In genomic region chr12:29781705-29782266, GRCh38 we compare ENCODE assay signal across 8 cellular contexts. TPM values are rescaled to one million over a fixed set of nuclear protein-coding genes. Genes with fewer than 3 reads are reported as not detected.
DNase-seq lines count a peak whose midpoint lies in the region; ATAC-seq, FAIRE-seq and TF ChIP-seq lines count a peak whose summit lies in the region.

No MANE protein-coding gene starts in this region.

- H3K9me2 ChIP-seq in GM23248 (ENCODE audit: insufficient read depth): no peaks in the 10 kb centered on the region
- no peaks in the 10 kb centered on the region for H3K9me2 ChIP-seq in PC-3 (replicated peaks; ENCODE audit: low read length)

- CTCF ChIA-PET in PC-3 (lab: Charles Lee): no interaction called here
- CTCF ChIA-PET in activated CD8-positive, alpha-beta memory T cell treated with anti-CD3 and anti-CD28 coated beads, Interleukin-2, amount 10 ng/mL, durations not matched to agents 7 days and 5 days (lab: Charles Lee): no interaction called here

- POLR2A ChIA-PET in PC-3 (lab: Charles Lee; ENCODE audit: unreplicated experiment): no interaction called here

- peak overlapping the region; percentile 80 for H3K9ac ChIP-seq in GM23248
- no peak overlapping the region for H3K9ac ChIP-seq in PC-3 (ENCODE audit: low read length)

- no peak overlapping the region for H3K27ac Mint-ChIP-seq in activated CD8-positive, alpha-beta memory T cell treated with anti-CD3 and anti-CD28 coated beads, Interleukin-2, amount 10 ng/mL, durations not matched to agents 7 days and 5 days

- WGBS in GM23248 (ENCODE audit: low coverage in 1 of 2, low lambda C conversion rate in 2 of 2, missing lambda C conversion rate in 2 of 2), 2 experiments: 6 to 8% methylated on average over 2 of the region's 2 CpGs

- ATAC-seq in GM18498 (IDR thresholded peaks at IDR 0.05; ENCODE audit: unreplicated experiment) (peak; percentile 23), PC-3 (no peak), lower lobe of right lung (no peak)
- ATAC-seq in activated CD8-positive, alpha-beta memory T cell treated with anti-CD3 and anti-CD28 coated beads, Interleukin-2, amount 10 ng/mL, durations not matched to agents 7 days and 5 days: no peak

- H3K4me2 ChIP-seq in GM23248 (ENCODE audit: unreplicated experiment): peak overlapping the region; percentile 79
- peak overlapping the region; percentile 55; the same call in 1 of the 2 replicates for H3K4me2 ChIP-seq in PC-3 (ENCODE audit: low read length)

- H3F3A ChIP-seq in GM23248 (ENCODE audit: insufficient read depth) (peaks cover 13% of the 10 kb centered on the region), PC-3 (ENCODE audit: low read length, unreplicated experiment) (no peaks in the 10 kb centered on the region)

- H3K4me1 ChIP-seq in GM23248 (ENCODE audit: insufficient read depth): no peaks in the 10 kb centered on the region
- no peaks in the 10 kb centered on the region for H3K4me1 ChIP-seq in PC-3 (ENCODE audit: insufficient read depth, low read length)
- H3K4me1 ChIP-seq in lower lobe of right lung: peaks cover 22% of the 10 kb centered on the region

- peaks cover 8% of the 10 kb centered on the region for H3K4me1 Mint-ChIP-seq in activated CD8-positive, alpha-beta memory T cell treated with anti-CD3 and anti-CD28 coated beads, Interleukin-2, amount 10 ng/mL, durations not matched to agents 7 days and 5 days

- H3K4me3 ChIP-seq in GM23248 (peak overlapping the region; percentile 88), PC-3 (ENCODE audit: low read length) (no peak overlapping the region), lower lobe of right lung (peak overlapping the region; percentile 70)

- H3K36me3 Mint-ChIP-seq in activated CD8-positive, alpha-beta memory T cell treated with anti-CD3 and anti-CD28 coated beads, Interleukin-2, amount 10 ng/mL, durations not matched to agents 7 days and 5 days: no peaks in the 10 kb centered on the region

- H2AFZ ChIP-seq in GM23248: peak overlapping the region; percentile 61
- H2AFZ ChIP-seq in PC-3 (ENCODE audit: low read length): no peak overlapping the region

- H3K9me3 ChIP-seq in GM23248 (ENCODE audit: low read depth): no peaks in the 10 kb centered on the region
- no peaks in the 10 kb centered on the region for H3K9me3 ChIP-seq in PC-3 (ENCODE audit: low read length)
- no peaks in the 10 kb centered on the region for H3K9me3 ChIP-seq in lower lobe of right lung

- in situ Hi-C loops in GM23248 (cut with MboI): loop anchor here (25.0 kb wide), 1 partner anchor 1031 kb away; no protein-coding TSS in a partner anchor

- DNase-seq in GM23248 (no peak), PC-3 (no peak), lower lobe of right lung (no peak), RCC 7860 (ENCODE audit: low spot score) (no peak), GM10266 (ENCODE audit: extremely low spot score) (no peak), NOMO-1 treated with DMSO at 0.1 percent for 48 hours (lab: John Stamatoyannopoulos, UW; ENCODE audit: unreplicated experiment) (no peak)
- DNase-seq in activated CD8-positive, alpha-beta memory T cell treated with anti-CD3 and anti-CD28 coated beads, Interleukin-2, amount 10 ng/mL, durations not matched to agents 7 days and 5 days: no peak

- no peak for TF ChIP-seq CTCF in PC-3 (conservative IDR thresholded peaks at IDR 0.05; ENCODE audit: low read depth, low read length)
- TF ChIP-seq CTCF in lower lobe of right lung (IDR thresholded peaks at IDR 0.05): no peak
- no peak for TF ChIP-seq CTCF in GM10266 (IDR thresholded peaks at IDR 0.05; ENCODE audit: control insufficient read depth, insufficient read depth, low read depth, missing control alignments)

- H3K79me2 ChIP-seq in GM23248 (ENCODE audit: insufficient read depth) (peaks cover 48% of the 10 kb centered on the region), PC-3 (ENCODE audit: low read length) (no peaks in the 10 kb centered on the region)

- H3K36me3 ChIP-seq in GM23248 (ENCODE audit: low read depth) (no peaks in the 10 kb centered on the region), PC-3 (ENCODE audit: low read depth, low read length) (no peaks in the 10 kb centered on the region), lower lobe of right lung (no peaks in the 10 kb centered on the region)

- H4K20me1 ChIP-seq in GM23248 (ENCODE audit: insufficient read depth) (no peaks in the 10 kb centered on the region), PC-3 (ENCODE audit: low read length) (no peaks in the 10 kb centered on the region)

- H3K27me3 ChIP-seq in GM23248 (replicated peaks; ENCODE audit: insufficient read depth): no peaks in the 10 kb centered on the region
- peaks cover 43% of the 10 kb centered on the region for H3K27me3 ChIP-seq in PC-3 (ENCODE audit: low read length)
- H3K27me3 ChIP-seq in lower lobe of right lung (ENCODE audit: low read depth): peaks cover 13% of the 10 kb centered on the region

- peaks cover 47% of the 10 kb centered on the region for H3K27me3 Mint-ChIP-seq in activated CD8-positive, alpha-beta memory T cell treated with anti-CD3 and anti-CD28 coated beads, Interleukin-2, amount 10 ng/mL, durations not matched to agents 7 days and 5 days

- intact Hi-C loops in PC-3 (cut with micrococcal nuclease): loop anchor here (10.0 kb wide), 1 partner anchor 503 kb away; no protein-coding TSS in a partner anchor
- intact Hi-C loops in lower lobe of right lung (cut with DNase I): no loop called here

- FAIRE-seq in RCC 7860 (lab: Jason Lieb, UNC): no peak

- BruUV-seq in PC-3 (replicated peaks; lab: Mats Ljungman, UMichigan): no TSS peak

- no peaks in the 10 kb centered on the region for H3K9me3 Mint-ChIP-seq in activated CD8-positive, alpha-beta memory T cell treated with anti-CD3 and anti-CD28 coated beads, Interleukin-2, amount 10 ng/mL, durations not matched to agents 7 days and 5 days (ENCODE audit: low read depth)

- H3K4me3 Mint-ChIP-seq in activated CD8-positive, alpha-beta memory T cell treated with anti-CD3 and anti-CD28 coated beads, Interleukin-2, amount 10 ng/mL, durations not matched to agents 7 days and 5 days: no peak overlapping the region

- H3K27ac ChIP-seq in GM23248: peak overlapping the region; percentile 81
- H3K27ac ChIP-seq in PC-3 (ENCODE audit: low read length): no peak overlapping the region
- H3K27ac ChIP-seq in lower lobe of right lung: peak overlapping the region; percentile 65

RNA-seq across cellular contexts. Expression of gene TMTC1, which starts 2.0 kb away (rescaled TPM):
- total RNA-seq in GM23248 (2014; rRNA removed; shearing (Covaris generic)): 20.5 and 25.3 TPM in 2 replicates
- 6.1 and 6.8 TPM in 2 replicates for polyA plus RNA-seq in GM23248 (2016; fragmentation: Nextera tagmentation; extraction: Ambion mirVana)
- total RNA-seq in PC-3 (2014; rRNA removed) (5.8 TPM in 2 replicates), lower lobe of right lung (24.8 TPM)
- total RNA-seq in activated CD8-positive, alpha-beta memory T cell treated with anti-CD3 and anti-CD28 coated beads, Interleukin-2, amount 10 ng/mL, durations not matched to agents 7 days and 5 days: under 1 TPM; 0.07 to 0.09 TPM
